1 cellular context compared by ENCODE assay signal in the genomic region with DNA sequence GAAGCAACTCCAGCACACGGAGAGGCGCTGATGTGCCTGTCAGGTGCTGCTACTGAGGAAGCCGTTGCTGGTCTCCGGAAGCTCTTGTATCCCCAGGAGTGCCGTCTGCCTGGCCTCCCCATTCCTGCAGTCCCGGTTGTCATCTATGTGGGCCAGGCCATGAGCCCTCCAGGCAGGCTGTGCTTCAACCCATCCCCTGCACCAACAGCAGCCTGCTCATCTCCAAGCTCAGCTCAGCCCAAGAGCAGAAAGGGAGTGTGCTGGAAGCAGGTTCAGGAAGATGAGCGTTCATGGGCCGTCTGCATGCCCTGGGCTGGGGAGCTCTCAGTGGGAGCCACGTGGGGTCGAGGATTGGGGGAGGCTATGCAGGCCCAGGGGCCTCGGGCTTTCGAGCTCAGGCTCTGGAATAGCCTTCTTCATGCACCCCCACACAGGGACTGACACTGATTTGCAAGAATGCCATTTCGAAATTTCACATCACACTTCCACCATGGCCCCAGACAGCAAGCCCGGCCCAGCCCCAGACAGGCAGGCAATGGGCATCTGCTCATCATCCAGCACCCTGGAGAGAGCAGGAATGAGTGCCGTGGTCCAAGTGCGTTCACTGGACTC.
TF ChIP-seq lines count a peak whose summit lies in the region.

No MANE protein-coding gene starts in this region.

TF ChIP-seq in GM23338, 12 proteins besides CTCF, POLR2A, EP300 and RAD21 (continued from another document):
- TF ChIP-seq ZNF462 (CRISPR knock-in tag; IDR thresholded peaks at IDR 0.05) = no peak
- no peak for TF ChIP-seq POLR2AphosphoS5 (IDR thresholded peaks at IDR 0.05; ENCODE audit: low read depth)
- TF ChIP-seq ZNF114 (CRISPR knock-in tag; IDR thresholded peaks at IDR 0.05) = no peak
